16 cellular contexts compared by ENCODE assay signal in genomic region chr1:71037829-71038620, GRCh38. TPM values are rescaled to one million over a fixed set of nuclear protein-coding genes. Genes with fewer than 3 reads are reported as not detected.
DNase-seq lines count a peak whose midpoint lies in the region; ATAC-seq and TF ChIP-seq lines count a peak whose summit lies in the region.
"Had no signal": no experiment of that assay in that cellular context is flagged by ENCODE, and none has a peak within 500 bp of the region (broad histone marks: within the 10 kb centered on the region; RNA-seq: fewer than 3 reads in every experiment).

No MANE protein-coding gene starts in this region.

- H2BK20ac ChIP-seq in H9 (ENCODE audit: low read depth, low read length, poor library complexity, severe bottlenecking): no peak overlapping the region

- H3T11ph ChIP-seq in H9 (ENCODE audit: low read length): no peak overlapping the region

- H3K9me3 ChIP-seq in H9 (ENCODE audit: control insufficient read depth, low read depth, low read length): no peaks in the 10 kb centered on the region
- H3K9me3 ChIP-seq: BLaER1 treated with 17β-estradiol and CSF1 and Interleukin-3, amounts not matched to agents 10 nM and 100 nM had no signal

- no peak overlapping the region for H2BK12ac ChIP-seq in H9 (ENCODE audit: insufficient read length, low read depth, low read length)

- TF ChIP-seq CTCF in H9 (conservative IDR thresholded peaks at IDR 0.05): no peak

- no peak overlapping the region for H4K5ac ChIP-seq in H9 (ENCODE audit: insufficient read length, low read depth, low read length)

- ATAC-seq in activated T-cell treated with anti-CD3 and anti-CD28 coated beads, Interleukin-2, amount 50 U/mL, for 4 hours: peak; percentile 18 to 48
- peak; percentile 16 for ATAC-seq in stimulated activated effector memory CD8-positive, alpha-beta T cell treated with anti-CD3 and anti-CD28 coated beads, Interleukin-12 subunit alpha, Interleukin-12 subunit beta, amount 100 ng/mL, for 72 hours
- no peak for ATAC-seq in HG02759 (IDR thresholded peaks at IDR 0.05; ENCODE audit: unreplicated experiment)
- ATAC-seq: HCT116 had no signal

- H3K36me3 Mint-ChIP-seq in activated T-cell treated with anti-CD3 and anti-CD28 coated beads, Interleukin-2, amount 50 U/mL, for 4 hours (ENCODE audit: insufficient read depth): no peaks in the 10 kb centered on the region
- no peaks in the 10 kb centered on the region for H3K36me3 Mint-ChIP-seq in activated T-cell treated with anti-CD3 and anti-CD28 coated beads, Interleukin-2, amount 50 U/mL, for 24 hours (ENCODE audit: low read depth)
- H3K36me3 Mint-ChIP-seq in activated T-helper 2 cell treated with anti-CD3 and anti-CD28 coated beads, Interferon-gamma antibody, Interleukin-2, Interleukin-4, amounts not matched to agents 10 μg/mL and 5 μg/mL and 100 μg/mL, durations not matched to agents 14 hours and 24 hours and 36 hours (ENCODE audit: low read depth): no peaks in the 10 kb centered on the region
- no peaks in the 10 kb centered on the region for H3K36me3 Mint-ChIP-seq in stimulated activated effector memory CD8-positive, alpha-beta T cell treated with anti-CD3 and anti-CD28 coated beads, Interleukin-12 subunit alpha, Interleukin-12 subunit beta, amount 100 ng/mL, for 72 hours
- no peaks in the 10 kb centered on the region for H3K36me3 Mint-ChIP-seq in H9 (ENCODE audit: insufficient read depth in 1 of 3, low read depth in 3 of 3)

- H3K23ac ChIP-seq in H9 (ENCODE audit: insufficient read length, low read depth, low read length): no peak overlapping the region

- H2BK120ac ChIP-seq in H9 (ENCODE audit: low read depth, low read length, poor library complexity, severe bottlenecking): no peak overlapping the region

- peaks cover 33% of the 10 kb centered on the region for H3K27me3 Mint-ChIP-seq in activated T-cell treated with anti-CD3 and anti-CD28 coated beads, Interleukin-2, amount 50 U/mL, for 4 hours (ENCODE audit: low read depth)
- H3K27me3 Mint-ChIP-seq in activated T-cell treated with anti-CD3 and anti-CD28 coated beads, Interleukin-2, amount 50 U/mL, for 24 hours: peaks cover 51% of the 10 kb centered on the region
- H3K27me3 Mint-ChIP-seq in activated T-helper 2 cell treated with anti-CD3 and anti-CD28 coated beads, Interferon-gamma antibody, Interleukin-2, Interleukin-4, amounts not matched to agents 10 μg/mL and 5 μg/mL and 100 μg/mL, durations not matched to agents 14 hours and 24 hours and 36 hours (ENCODE audit: low read depth): peaks cover 28% of the 10 kb centered on the region
- peaks cover 2% of the 10 kb centered on the region for H3K27me3 Mint-ChIP-seq in H9 (ENCODE audit: low read depth)

- H2AFZ ChIP-seq in H9 (ENCODE audit: low read length): no peak overlapping the region

- H2BK15ac ChIP-seq in H9 (ENCODE audit: low read depth, low read length): no peak overlapping the region

- no peaks in the 10 kb centered on the region for H3K79me1 ChIP-seq in H9 (ENCODE audit: insufficient read depth, low read depth, low read length, poor library complexity, severe bottlenecking)

- no peaks in the 10 kb centered on the region for H3K9me3 Mint-ChIP-seq in activated T-cell treated with anti-CD3 and anti-CD28 coated beads, Interleukin-2, amount 50 U/mL, for 4 hours
- H3K9me3 Mint-ChIP-seq in activated T-cell treated with anti-CD3 and anti-CD28 coated beads, Interleukin-2, amount 50 U/mL, for 24 hours: no peaks in the 10 kb centered on the region
- no peaks in the 10 kb centered on the region for H3K9me3 Mint-ChIP-seq in activated T-helper 2 cell treated with anti-CD3 and anti-CD28 coated beads, Interferon-gamma antibody, Interleukin-2, Interleukin-4, amounts not matched to agents 10 μg/mL and 5 μg/mL and 100 μg/mL, durations not matched to agents 14 hours and 24 hours and 36 hours
- no peaks in the 10 kb centered on the region for H3K9me3 Mint-ChIP-seq in stimulated activated effector memory CD8-positive, alpha-beta T cell treated with anti-CD3 and anti-CD28 coated beads, Interleukin-12 subunit alpha, Interleukin-12 subunit beta, amount 100 ng/mL, for 72 hours
- no peaks in the 10 kb centered on the region for H3K9me3 Mint-ChIP-seq in H9

- no peak overlapping the region for H3K9ac ChIP-seq in H9 (ENCODE audit: extremely low read depth, insufficient read length, low read length)
- H3K9ac ChIP-seq: BLaER1 treated with 17β-estradiol and CSF1 and Interleukin-3, amounts not matched to agents 10 nM and 100 nM had no signal

- no peaks in the 10 kb centered on the region for H4K20me1 ChIP-seq in H9 (ENCODE audit: control insufficient read depth, insufficient read depth, insufficient read length)
- H4K20me1 ChIP-seq: BLaER1 treated with 17β-estradiol and CSF1 and Interleukin-3, amounts not matched to agents 10 nM and 100 nM had no signal

- H4K8ac ChIP-seq in H9 (replicated peaks; ENCODE audit: insufficient read length, low read depth, low read length): no peak overlapping the region

- WGBS in H9 (ENCODE audit: extremely low coverage, insufficient read length, low lambda C conversion rate): no CpG with 5 or more reads among the region's 2 CpGs

- H3K4me3 Mint-ChIP-seq in activated T-cell treated with anti-CD3 and anti-CD28 coated beads, Interleukin-2, amount 50 U/mL, for 4 hours: no peak overlapping the region
- H3K4me3 Mint-ChIP-seq in activated T-cell treated with anti-CD3 and anti-CD28 coated beads, Interleukin-2, amount 50 U/mL, for 24 hours: no peak overlapping the region
- H3K4me3 Mint-ChIP-seq in activated T-helper 2 cell treated with anti-CD3 and anti-CD28 coated beads, Interferon-gamma antibody, Interleukin-2, Interleukin-4, amounts not matched to agents 10 μg/mL and 5 μg/mL and 100 μg/mL, durations not matched to agents 14 hours and 24 hours and 36 hours (ENCODE audit: low read depth): no peak overlapping the region
- no peak overlapping the region for H3K4me3 Mint-ChIP-seq in stimulated activated effector memory CD8-positive, alpha-beta T cell treated with anti-CD3 and anti-CD28 coated beads, Interleukin-12 subunit alpha, Interleukin-12 subunit beta, amount 100 ng/mL, for 72 hours
- no peak overlapping the region for H3K4me3 Mint-ChIP-seq in H9
- H3K4me3 Mint-ChIP-seq: CD4-positive, CD25-positive, alpha-beta regulatory T cell had no signal

- no peaks in the 10 kb centered on the region for H3K27me3 ChIP-seq in H9 (ENCODE audit: insufficient read depth, low read length)
- H3K27me3 ChIP-seq: BLaER1 treated with 17β-estradiol and CSF1 and Interleukin-3, amounts not matched to agents 10 nM and 100 nM had no signal

- no peaks in the 10 kb centered on the region for H3K4me1 ChIP-seq in H9 (ENCODE audit: insufficient read depth, low read length)

- H2BK5ac ChIP-seq in H9 (ENCODE audit: insufficient read length, low read length): no peak overlapping the region

- H3K18ac ChIP-seq in H9 (ENCODE audit: insufficient read length, low read depth, low read length): no peak overlapping the region

- H3K27ac Mint-ChIP-seq in activated T-cell treated with anti-CD3 and anti-CD28 coated beads, Interleukin-2, amount 50 U/mL, for 24 hours: no peak overlapping the region
- H3K27ac Mint-ChIP-seq in activated T-helper 2 cell treated with anti-CD3 and anti-CD28 coated beads, Interferon-gamma antibody, Interleukin-2, Interleukin-4, amounts not matched to agents 10 μg/mL and 5 μg/mL and 100 μg/mL, durations not matched to agents 14 hours and 24 hours and 36 hours: peak overlapping the region; percentile 37
- no peak overlapping the region for H3K27ac Mint-ChIP-seq in stimulated activated effector memory CD8-positive, alpha-beta T cell treated with anti-CD3 and anti-CD28 coated beads, Interleukin-12 subunit alpha, Interleukin-12 subunit beta, amount 100 ng/mL, for 72 hours
- no peak overlapping the region for H3K27ac Mint-ChIP-seq in H9
- H3K27ac Mint-ChIP-seq: CD4-positive, CD25-positive, alpha-beta regulatory T cell had no signal

- no peaks in the 10 kb centered on the region for H3K79me2 ChIP-seq in H9 (ENCODE audit: insufficient read depth, low read length)

- no peak overlapping the region for H2AK5ac ChIP-seq in H9 (ENCODE audit: insufficient read length, low read length)

- no peaks in the 10 kb centered on the region for H3K4me1 Mint-ChIP-seq in activated T-cell treated with anti-CD3 and anti-CD28 coated beads, Interleukin-2, amount 50 U/mL, for 4 hours (ENCODE audit: low read depth)
- H3K4me1 Mint-ChIP-seq in activated T-cell treated with anti-CD3 and anti-CD28 coated beads, Interleukin-2, amount 50 U/mL, for 24 hours (ENCODE audit: low read depth): peaks cover 8% of the 10 kb centered on the region
- H3K4me1 Mint-ChIP-seq in activated T-helper 2 cell treated with anti-CD3 and anti-CD28 coated beads, Interferon-gamma antibody, Interleukin-2, Interleukin-4, amounts not matched to agents 10 μg/mL and 5 μg/mL and 100 μg/mL, durations not matched to agents 14 hours and 24 hours and 36 hours (ENCODE audit: low read depth): peaks cover 27% of the 10 kb centered on the region
- peaks cover 5% of the 10 kb centered on the region for H3K4me1 Mint-ChIP-seq in stimulated activated effector memory CD8-positive, alpha-beta T cell treated with anti-CD3 and anti-CD28 coated beads, Interleukin-12 subunit alpha, Interleukin-12 subunit beta, amount 100 ng/mL, for 72 hours
- no peaks in the 10 kb centered on the region for H3K4me1 Mint-ChIP-seq in H9
- H3K4me1 Mint-ChIP-seq: CD4-positive, CD25-positive, alpha-beta regulatory T cell had no signal

- H3K56ac ChIP-seq in H9 (ENCODE audit: insufficient read length, low read depth, low read length): no peak overlapping the region

- H3K27ac ChIP-seq in H9 (ENCODE audit: insufficient read length, low read depth, low read length): no peak overlapping the region
- H3K27ac ChIP-seq: BLaER1 treated with 17β-estradiol and CSF1 and Interleukin-3, amounts not matched to agents 10 nM and 100 nM had no signal

- no peaks in the 10 kb centered on the region for H3K23me2 ChIP-seq in H9 (ENCODE audit: insufficient read length, low read depth, low read length, poor library complexity, severe bottlenecking)

- H3K4me2 ChIP-seq in H9 (ENCODE audit: insufficient read depth, insufficient read length, low read length): no peak overlapping the region
- H3K4me2 ChIP-seq: BLaER1 treated with 17β-estradiol and CSF1 and Interleukin-3, amounts not matched to agents 10 nM and 100 nM had no signal

- intact Hi-C loops in activated T-helper 2 cell treated with anti-CD3 and anti-CD28 coated beads, Interferon-gamma antibody, Interleukin-2, Interleukin-4, amounts not matched to agents 10 μg/mL and 5 μg/mL and 100 μg/mL, durations not matched to agents 14 hours and 24 hours and 36 hours (cut with micrococcal nuclease): no loop called here

- H3K4ac ChIP-seq in H9 (ENCODE audit: low read depth, low read length): no peak overlapping the region

- H3K14ac ChIP-seq in H9 (ENCODE audit: insufficient read depth, low read length): no peak overlapping the region

- no peak overlapping the region for H4K91ac ChIP-seq in H9 (ENCODE audit: insufficient read length, low read depth, low read length)

- no peak for DNase-seq in activated T-cell treated with anti-CD3 and anti-CD28 coated beads, Interleukin-2, amount 50 U/mL, for 4 hours
- DNase-seq in activated T-cell treated with anti-CD3 and anti-CD28 coated beads, Interleukin-2, amount 50 U/mL, for 24 hours: no peak
- DNase-seq in activated T-helper 2 cell treated with anti-CD3 and anti-CD28 coated beads, Interferon-gamma antibody, Interleukin-2, Interleukin-4, amounts not matched to agents 10 μg/mL and 5 μg/mL and 100 μg/mL, durations not matched to agents 14 hours and 24 hours and 36 hours (ENCODE audit: low spot score): no peak
- DNase-seq in stimulated activated effector memory CD8-positive, alpha-beta T cell treated with anti-CD3 and anti-CD28 coated beads, Interleukin-12 subunit alpha, Interleukin-12 subunit beta, amount 100 ng/mL, for 72 hours (ENCODE audit: low spot score in 2 of 2): no peak
- DNase-seq in COLO668 (lab: John Stamatoyannopoulos, UW; ENCODE audit: unreplicated experiment) (no peak), H9 (no peak)
- DNase-seq: 8988T; ACHN; Calu3; CD4-positive, CD25-positive, alpha-beta regulatory T cell; DMS 273 treated with DMSO at 0.1 percent for 48 hours; IMR-90 had no signal

RNA-seq across cellular contexts. Expression of gene PTGER3, which starts 9.6 kb away (rescaled TPM):
- under 1 TPM; 0.10 to 0.14 (median 0.11) TPM for total RNA-seq in activated T-cell treated with anti-CD3 and anti-CD28 coated beads, Interleukin-2, amount 50 U/mL, for 4 hours
- 0.43 and 0.44 TPM in 2 replicates for total RNA-seq in activated T-helper 2 cell treated with anti-CD3 and anti-CD28 coated beads, Interferon-gamma antibody, Interleukin-2, Interleukin-4, amounts not matched to agents 10 μg/mL and 5 μg/mL and 100 μg/mL, durations not matched to agents 14 hours and 24 hours and 36 hours
- 0.26 TPM in 2 replicates for total RNA-seq in H9 (2021)
- total RNA-seq: HT-29, IMR-90 had no signal

RNA-seq across cellular contexts. Expression of gene ZRANB2, which starts 42.8 kb away (rescaled TPM):
- total RNA-seq in activated T-cell treated with anti-CD3 and anti-CD28 coated beads, Interleukin-2, amount 50 U/mL, for 4 hours: 100 to 1,000 TPM in 1 of 3 donors, 10 to 100 TPM in 2; 95.0 to 106 (median 98.8) TPM
- 131 and 135 TPM in 2 replicates for total RNA-seq in activated T-helper 2 cell treated with anti-CD3 and anti-CD28 coated beads, Interferon-gamma antibody, Interleukin-2, Interleukin-4, amounts not matched to agents 10 μg/mL and 5 μg/mL and 100 μg/mL, durations not matched to agents 14 hours and 24 hours and 36 hours
- total RNA-seq in H9 (2021): 91.0 and 103 TPM in 2 replicates
